ENCODE assay signal across 27 cellular contexts in the genomic region with DNA sequence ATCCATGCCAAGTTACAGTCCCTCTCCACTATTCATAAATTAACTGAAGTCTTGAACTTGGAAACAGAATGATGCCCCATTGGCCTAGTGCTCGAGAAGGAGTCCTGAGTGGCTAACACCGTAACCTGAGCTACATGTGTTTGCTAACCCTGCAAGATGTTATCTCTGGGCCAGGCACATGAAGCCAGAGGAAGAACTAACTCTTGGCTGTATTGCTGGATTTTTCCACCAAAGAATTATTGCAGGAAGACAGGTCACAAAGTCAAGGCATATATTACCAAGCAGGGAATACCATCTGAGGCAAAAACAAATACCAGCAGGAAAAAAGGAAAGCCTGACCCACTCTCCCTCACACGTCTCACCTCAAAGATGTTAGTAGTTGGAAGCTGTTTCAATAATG.
DNase-seq lines count a peak whose midpoint lies in the region; ATAC-seq, FAIRE-seq and TF ChIP-seq lines count a peak whose summit lies in the region.
"Had no signal": no experiment of that assay in that cellular context is flagged by ENCODE, and none has a peak within 500 bp of the region (broad histone marks: within the 10 kb centered on the region; RNA-seq: fewer than 3 reads in every experiment).

No MANE protein-coding gene starts in this region.

- TF ChIP-seq EP300 in HepG2 (IDR thresholded peaks at IDR 0.05; ENCODE audit: low read depth in 2 of 2, low read length in 2 of 2): no peak
- no peak for TF ChIP-seq EP300 in HepG2 (CRISPR knock-in tag; IDR thresholded peaks at IDR 0.05; ENCODE audit: borderline replicate concordance)

- DNase-seq in HepG2 (ENCODE audit: low spot score) (no peak), lung microvascular endothelial cell (ENCODE audit: low read depth in 2 of 2) (peak; percentile 85 to 92), medulla oblongata (ENCODE audit: extremely low spot score) (no peak), left ventricle myocardium inferior (no peak), coronary artery (ENCODE audit: low spot score) (no peak)
- DNase-seq in effector memory CD8-positive, alpha-beta T cell: no peak
- DNase-seq: Calu3; CD8-positive, alpha-beta memory T cell; DMS153; GOT3; Kasumi-1; MM.1S; NCI-H1048; NCI-H1436; NCI-H2029; NCI-H2171; NCI-H345; NCI-H774; NK-92 treated with Interleukin-12 subunit alpha and Interleukin-12 subunit beta, amount 100 ng/mL, for 24 hours had no signal

- H3K9me3 ChIP-seq in liver (ENCODE audit: control insufficient read depth in 4 of 4, low read length in 3 of 4) (no peaks in the 10 kb centered on the region), HepG2 (ENCODE audit: low read length) (no peaks in the 10 kb centered on the region), left ventricle myocardium inferior (replicated peaks) (peaks cover 23% of the 10 kb centered on the region)

- no peak overlapping the region for H3K27ac Mint-ChIP-seq in effector memory CD8-positive, alpha-beta T cell
- H3K27ac Mint-ChIP-seq: CD8-positive, alpha-beta memory T cell had no signal

- H3K4me3 ChIP-seq in liver (ENCODE audit: low read depth in 1 of 3, low read length in 3 of 3): no peak overlapping the region
- no peak overlapping the region for H3K4me3 ChIP-seq in HepG2 (replicated peaks in 1 of 3; ENCODE audit: insufficient read depth in 1 of 3, low read depth in 2 of 3, low read length in 3 of 3)
- no peak overlapping the region for H3K4me3 ChIP-seq in left ventricle myocardium inferior
- no peak overlapping the region for H3K4me3 ChIP-seq in coronary artery
- H3K4me3 ChIP-seq: SK-N-MC had no signal

- WGBS in liver: 86% methylated on average over 3 of the region's 3 CpGs
- 0% methylated on average over 3 of the region's 3 CpGs for WGBS in HepG2 (ENCODE audit: low lambda C conversion rate)

- no TSS peak for BruUV-seq in HepG2 (replicated peaks; lab: Mats Ljungman, UMichigan)

- H3K27me3 ChIP-seq in liver (ENCODE audit: control insufficient read depth in 4 of 4, insufficient read depth in 4 of 4, low read length in 3 of 4) (no peaks in the 10 kb centered on the region), HepG2 (ENCODE audit: control insufficient read depth in 1 of 2, insufficient read depth in 2 of 2, low read length in 2 of 2) (no peaks in the 10 kb centered on the region), left ventricle myocardium inferior (ENCODE audit: low read depth) (no peaks in the 10 kb centered on the region)

- TF ChIP-seq CTCF in liver (IDR thresholded peaks at IDR 0.05; ENCODE audit: low read depth, low read length, missing input control): no peak
- TF ChIP-seq CTCF in HepG2 (CRISPR knock-in tag; IDR thresholded peaks at IDR 0.05): no peak
- no peak for TF ChIP-seq CTCF in left ventricle myocardium inferior (IDR thresholded peaks at IDR 0.05; ENCODE audit: borderline replicate concordance)
- no peak for TF ChIP-seq CTCF in coronary artery (IDR thresholded peaks at IDR 0.05)

- no peak for ATAC-seq in HepG2
- no peak for ATAC-seq in effector memory CD8-positive, alpha-beta T cell (replicated peaks)
- ATAC-seq: HCT116, Right ventricle myocardium inferior had no signal

- no peaks in the 10 kb centered on the region for H3K4me1 ChIP-seq in liver (ENCODE audit: control insufficient read depth in 4 of 4, insufficient read depth in 4 of 4, low read length in 3 of 4)
- no peaks in the 10 kb centered on the region for H3K4me1 ChIP-seq in HepG2 (ENCODE audit: insufficient read depth, low read length)
- H3K4me1 ChIP-seq in left ventricle myocardium inferior: peaks cover 12% of the 10 kb centered on the region

- CTCF ChIA-PET in HepG2 (lab: Yijun Ruan, JAX; ENCODE audit: low intra/inter-chr PET ratio, low total read pairs): no interaction called here

- no peak for FAIRE-seq in HepG2 (lab: Jason Lieb, UNC)
- peak; percentile 72 for FAIRE-seq in TTC549 (lab: Jason Lieb, UNC)
- FAIRE-seq: G401.6, RCC 7860 had no signal

- no peaks in the 10 kb centered on the region for H4K20me1 ChIP-seq in HepG2 (ENCODE audit: insufficient read depth, low read length)

- no peak overlapping the region for H3K4me2 ChIP-seq in HepG2 (ENCODE audit: low read depth, low read length)

- H2AFZ ChIP-seq in HepG2 (ENCODE audit: low read length): no peak overlapping the region

- H3K9me3 Mint-ChIP-seq in effector memory CD8-positive, alpha-beta T cell: peaks cover 2 to 10% of the 10 kb centered on the region in 2 donors

- TF ChIP-seq RAD21 in liver (IDR thresholded peaks at IDR 0.05) (no peak), HepG2 (CRISPR knock-in tag; IDR thresholded peaks at IDR 0.05) (no peak)

- H3K79me2 ChIP-seq in HepG2 (ENCODE audit: insufficient read depth, low read length): no peaks in the 10 kb centered on the region

- intact Hi-C loops in HepG2 (cut with micrococcal nuclease; ENCODE audit: unreplicated experiment) (no loop called here), left ventricle myocardium inferior (cut with micrococcal nuclease) (no loop called here)

- POLR2A ChIA-PET in HepG2 (lab: Yijun Ruan, JAX): no interaction called here

- no peaks in the 10 kb centered on the region for H3K36me3 Mint-ChIP-seq in effector memory CD8-positive, alpha-beta T cell (ENCODE audit: insufficient read depth)
- H3K36me3 Mint-ChIP-seq: CD8-positive, alpha-beta memory T cell had no signal

- no peaks in the 10 kb centered on the region for H3K4me1 Mint-ChIP-seq in effector memory CD8-positive, alpha-beta T cell (ENCODE audit: low read depth in 2 of 2)
- H3K4me1 Mint-ChIP-seq: CD8-positive, alpha-beta memory T cell had no signal

- no peak for TF ChIP-seq POLR2A in HepG2 (IDR thresholded peaks at IDR 0.05; ENCODE audit: insufficient read depth in 1 of 2, low read depth in 2 of 2, low read length in 2 of 2)

- no peak overlapping the region for H3K4me3 Mint-ChIP-seq in effector memory CD8-positive, alpha-beta T cell
- H3K4me3 Mint-ChIP-seq: CD8-positive, alpha-beta memory T cell had no signal

- in situ Hi-C loops in HepG2 (cut with HindIII; ENCODE audit: extremely low pct_ligation_motif_present, low pct_unique_long_range_greater_than_20kb): no loop called here

- no peak overlapping the region for H3K9ac ChIP-seq in liver (ENCODE audit: low read depth in 1 of 2, low read length in 2 of 2)
- no peak overlapping the region for H3K9ac ChIP-seq in HepG2 (ENCODE audit: insufficient read depth, low read depth, low read length)

- H3K27me3 Mint-ChIP-seq in effector memory CD8-positive, alpha-beta T cell: no peaks in the 10 kb centered on the region

- H3K36me3 ChIP-seq in liver (ENCODE audit: control insufficient read depth in 4 of 4, insufficient read depth in 3 of 4, low read depth in 1 of 4, low read length in 3 of 4): no peaks in the 10 kb centered on the region
- no peaks in the 10 kb centered on the region for H3K36me3 ChIP-seq in HepG2 (replicated peaks in 1 of 2; ENCODE audit: control insufficient read depth in 1 of 2, insufficient read depth in 2 of 2, low read length in 2 of 2)
- no peaks in the 10 kb centered on the region for H3K36me3 ChIP-seq in left ventricle myocardium inferior

- H3K27ac ChIP-seq in liver (ENCODE audit: low read depth in 1 of 2, low read length in 2 of 2) (no peak overlapping the region), HepG2 (ENCODE audit: extremely low read length, insufficient read depth, low read length) (no peak overlapping the region), left ventricle myocardium inferior (replicated peaks) (no peak overlapping the region), coronary artery (no peak overlapping the region)
- H3K27ac ChIP-seq: C4-2B, SK-N-MC had no signal

TF ChIP-seq in liver, 16 proteins besides CTCF, POLR2A, EP300 and RAD21:
- TF ChIP-seq SP1 (IDR thresholded peaks at IDR 0.05) (no peak), RXRA (IDR thresholded peaks at IDR 0.05) (no peak), HNF4G (IDR thresholded peaks at IDR 0.05) (no peak), NR2F2 (IDR thresholded peaks at IDR 0.05) (peak; percentile 86)

TF ChIP-seq in HepG2, 621 proteins besides CTCF, POLR2A, EP300 and RAD21:
- TF ChIP-seq ZNF605 (CRISPR knock-in tag; IDR thresholded peaks at IDR 0.05) (no peak), SAFB2 (CRISPR knock-in tag; IDR thresholded peaks at IDR 0.05; ENCODE audit: borderline replicate concordance, low read depth) (no peak), KAT8 (CRISPR knock-in tag; IDR thresholded peaks at IDR 0.05) (no peak), PHF21A (CRISPR knock-in tag; IDR thresholded peaks at IDR 0.05) (no peak), PLRG1 (conservative IDR thresholded peaks at IDR 0.05) (no peak), PPARG (CRISPR knock-in tag; conservative IDR thresholded peaks at IDR 0.05) (no peak), ZFP41 (CRISPR knock-in tag; IDR thresholded peaks at IDR 0.05; ENCODE audit: borderline replicate concordance) (no peak), NCOA1 (CRISPR knock-in tag; IDR thresholded peaks at IDR 0.05) (no peak), ZNF501 (CRISPR knock-in tag; IDR thresholded peaks at IDR 0.05) (no peak), E2F2 (CRISPR knock-in tag; IDR thresholded peaks at IDR 0.05; ENCODE audit: borderline replicate concordance) (no peak), ZBTB3 (CRISPR knock-in tag; IDR thresholded peaks at IDR 0.05; ENCODE audit: borderline replicate concordance, low read depth) (no peak)
- TF ChIP-seq, protein P1, sequence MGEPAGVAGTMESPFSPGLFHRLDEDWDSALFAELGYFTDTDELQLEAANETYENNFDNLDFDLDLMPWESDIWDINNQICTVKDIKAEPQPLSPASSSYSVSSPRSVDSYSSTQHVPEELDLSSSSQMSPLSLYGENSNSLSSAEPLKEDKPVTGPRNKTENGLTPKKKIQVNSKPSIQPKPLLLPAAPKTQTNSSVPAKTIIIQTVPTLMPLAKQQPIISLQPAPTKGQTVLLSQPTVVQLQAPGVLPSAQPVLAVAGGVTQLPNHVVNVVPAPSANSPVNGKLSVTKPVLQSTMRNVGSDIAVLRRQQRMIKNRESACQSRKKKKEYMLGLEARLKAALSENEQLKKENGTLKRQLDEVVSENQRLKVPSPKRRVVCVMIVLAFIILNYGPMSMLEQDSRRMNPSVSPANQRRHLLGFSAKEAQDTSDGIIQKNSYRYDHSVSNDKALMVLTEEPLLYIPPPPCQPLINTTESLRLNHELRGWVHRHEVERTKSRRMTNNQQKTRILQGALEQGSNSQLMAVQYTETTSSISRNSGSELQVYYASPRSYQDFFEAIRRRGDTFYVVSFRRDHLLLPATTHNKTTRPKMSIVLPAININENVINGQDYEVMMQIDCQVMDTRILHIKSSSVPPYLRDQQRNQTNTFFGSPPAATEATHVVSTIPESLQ (CRISPR knock-in tag; conservative IDR thresholded peaks at IDR 0.05): no peak
TF ChIP-seq in HepG2: peak in this region for 0.

Comparison
In these comparisons a context has a peak if more than half of its experiments do, and no peak if none do; other contexts are left out.
1. DNase-seq: peak in lung microvascular endothelial cell (2 of 2); none in HepG2 (single experiment), effector memory CD8-positive, alpha-beta T cell (0 of 3), medulla oblongata (single experiment), left ventricle myocardium inferior (single experiment) and coronary artery (single experiment).